In the genomic region with DNA sequence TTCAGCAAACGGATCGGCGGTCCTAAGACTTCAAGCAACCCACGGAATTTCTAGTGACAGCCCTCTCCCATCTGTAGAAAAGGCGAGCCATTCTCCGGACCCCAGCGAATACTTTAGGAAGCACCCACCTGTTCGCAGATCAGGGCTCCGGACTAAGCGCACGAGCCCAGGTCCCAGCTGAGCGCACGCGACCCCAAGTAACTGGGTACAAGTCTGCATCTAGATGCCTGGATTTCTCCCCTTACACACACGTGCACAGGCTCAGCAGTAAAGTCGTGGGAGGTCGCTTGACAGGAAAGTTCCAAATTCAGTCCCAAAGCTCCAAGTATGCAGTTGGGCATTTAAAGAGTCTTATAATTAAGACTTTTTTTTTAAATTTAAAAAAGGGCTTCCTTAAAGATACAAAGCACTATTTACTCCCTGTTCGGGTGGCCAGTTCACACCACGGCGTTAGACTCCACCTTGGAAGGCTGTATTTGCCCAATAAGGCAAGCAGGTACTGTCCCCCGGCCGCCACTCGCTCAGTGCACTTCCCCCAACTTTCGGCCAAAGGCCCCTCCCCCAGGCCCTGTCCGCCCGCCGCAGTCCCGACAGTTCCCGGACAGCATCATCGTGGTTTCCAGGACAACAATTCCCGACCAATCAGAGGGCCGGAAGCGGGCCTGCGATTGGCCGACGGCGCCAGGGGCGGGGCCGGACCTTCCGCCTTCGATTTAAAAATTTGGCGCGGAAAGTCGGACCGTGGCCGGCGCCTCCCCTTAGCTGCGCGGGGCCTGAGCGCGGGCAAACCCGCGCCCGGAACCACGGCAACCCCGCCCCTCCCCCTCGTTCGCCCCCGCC, we compare ENCODE assay signal across 8 cellular contexts. TPM values are rescaled to one million over a fixed set of nuclear protein-coding genes. Genes with fewer than 3 reads are reported as not detected.
DNase-seq lines count a peak whose midpoint lies in the region; ATAC-seq and FAIRE-seq lines count a peak whose summit lies in the region.

A gene with protein sequence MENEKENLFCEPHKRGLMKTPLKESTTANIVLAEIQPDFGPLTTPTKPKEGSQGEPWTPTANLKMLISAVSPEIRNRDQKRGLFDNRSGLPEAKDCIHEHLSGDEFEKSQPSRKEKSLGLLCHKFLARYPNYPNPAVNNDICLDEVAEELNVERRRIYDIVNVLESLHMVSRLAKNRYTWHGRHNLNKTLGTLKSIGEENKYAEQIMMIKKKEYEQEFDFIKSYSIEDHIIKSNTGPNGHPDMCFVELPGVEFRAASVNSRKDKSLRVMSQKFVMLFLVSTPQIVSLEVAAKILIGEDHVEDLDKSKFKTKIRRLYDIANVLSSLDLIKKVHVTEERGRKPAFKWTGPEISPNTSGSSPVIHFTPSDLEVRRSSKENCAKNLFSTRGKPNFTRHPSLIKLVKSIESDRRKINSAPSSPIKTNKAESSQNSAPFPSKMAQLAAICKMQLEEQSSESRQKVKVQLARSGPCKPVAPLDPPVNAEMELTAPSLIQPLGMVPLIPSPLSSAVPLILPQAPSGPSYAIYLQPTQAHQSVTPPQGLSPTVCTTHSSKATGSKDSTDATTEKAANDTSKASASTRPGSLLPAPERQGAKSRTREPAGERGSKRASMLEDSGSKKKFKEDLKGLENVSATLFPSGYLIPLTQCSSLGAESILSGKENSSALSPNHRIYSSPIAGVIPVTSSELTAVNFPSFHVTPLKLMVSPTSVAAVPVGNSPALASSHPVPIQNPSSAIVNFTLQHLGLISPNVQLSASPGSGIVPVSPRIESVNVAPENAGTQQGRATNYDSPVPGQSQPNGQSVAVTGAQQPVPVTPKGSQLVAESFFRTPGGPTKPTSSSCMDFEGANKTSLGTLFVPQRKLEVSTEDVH (minus strand): TSS at position 526 of the 840 bp plus-strand sequence. CDS start 824 bp downstream, outside the sequence.

- H4K20me1 ChIP-seq in GM23248 (ENCODE audit: insufficient read depth) (no peaks in the 10 kb centered on the region), Karpas-422 (ENCODE audit: insufficient read depth, low read depth, low read length) (no peaks in the 10 kb centered on the region)

- H3K79me2 ChIP-seq in GM23248 (ENCODE audit: insufficient read depth) (no peaks in the 10 kb centered on the region), Karpas-422 (ENCODE audit: low read length) (peaks cover 23% of the 10 kb centered on the region)

- WGBS in GM23248 (ENCODE audit: low coverage in 1 of 2, low lambda C conversion rate in 2 of 2, missing lambda C conversion rate in 2 of 2), 2 experiments, result 1 to 2% methylated on average over 43 to 57 of the region's 59 CpGs

- H3K9me2 ChIP-seq in GM23248 (ENCODE audit: insufficient read depth) (no peaks in the 10 kb centered on the region), Karpas-422 (replicated peaks; ENCODE audit: insufficient read depth, low read length) (no peaks in the 10 kb centered on the region)

- peak; percentile 86 for ATAC-seq in naive thymus-derived CD4-positive, alpha-beta T cell
- ATAC-seq in stimulated activated memory B cell treated with anti-CD40 and anti-IgM and Interleukin-4, amounts not matched to agents 10 μg/mL and 1 μg/mL and 100 μg/mL, for 72 hours, result peak; percentile 95

- H3K9me3 ChIP-seq in GM23248 (ENCODE audit: low read depth), result no peaks in the 10 kb centered on the region
- H3K9me3 ChIP-seq in Karpas-422 (ENCODE audit: low read length), result no peaks in the 10 kb centered on the region
- no peaks in the 10 kb centered on the region for H3K9me3 ChIP-seq in naive thymus-derived CD4-positive, alpha-beta T cell (ENCODE audit: control insufficient read depth in 2 of 3, low read length in 3 of 3)

- H3K36me3 ChIP-seq in GM23248 (ENCODE audit: low read depth) (no peaks in the 10 kb centered on the region), Karpas-422 (ENCODE audit: insufficient read depth, low read length) (peaks cover 30% of the 10 kb centered on the region)
- no peaks in the 10 kb centered on the region for H3K36me3 ChIP-seq in naive thymus-derived CD4-positive, alpha-beta T cell (ENCODE audit: control insufficient read depth in 2 of 3, insufficient read depth in 3 of 3, low read length in 3 of 3)

- 0 out of 2 replicates have a peak, but pooled peaks cover 9% of the 10 kb centered on the region for H3K4me1 ChIP-seq in GM23248 (ENCODE audit: insufficient read depth)
- H3K4me1 ChIP-seq in Karpas-422 (ENCODE audit: low read length), result peaks cover 24% of the 10 kb centered on the region
- H3K4me1 ChIP-seq in naive thymus-derived CD4-positive, alpha-beta T cell (ENCODE audit: control insufficient read depth in 2 of 2, insufficient read depth in 2 of 2, low read length in 2 of 2), result peaks cover 12 to 13% of the 10 kb centered on the region in 2 donors

- H3K4me3 Mint-ChIP-seq in naive thymus-derived CD4-positive, alpha-beta T cell, result peak within 1 kb of the TSS; percentile 73 to 97 (median 85)
- H3K4me3 Mint-ChIP-seq in stimulated activated memory B cell treated with anti-CD40 and anti-IgM and Interleukin-4, amounts not matched to agents 10 μg/mL and 1 μg/mL and 100 μg/mL, for 72 hours, result peak within 1 kb of the TSS; percentile 86

- H3K9ac ChIP-seq in GM23248 (peak within 1 kb of the TSS; percentile 53), Karpas-422 (ENCODE audit: low read length) (peak within 1 kb of the TSS; percentile 94)

- H2AFZ ChIP-seq in GM23248 (peak within 1 kb of the TSS; percentile 91), Karpas-422 (ENCODE audit: low read length) (peak within 1 kb of the TSS; percentile 98)

- H3K4me2 ChIP-seq in GM23248 (ENCODE audit: unreplicated experiment) (peak within 1 kb of the TSS; percentile 99), Karpas-422 (ENCODE audit: low read depth, low read length, poor library complexity, severe bottlenecking) (peak within 1 kb of the TSS; percentile 95)

- H3K36me3 Mint-ChIP-seq in naive thymus-derived CD4-positive, alpha-beta T cell, result peaks cover 0 to 16% (median 0%) of the 10 kb centered on the region in 5 donors
- H3K36me3 Mint-ChIP-seq in stimulated activated memory B cell treated with anti-CD40 and anti-IgM and Interleukin-4, amounts not matched to agents 10 μg/mL and 1 μg/mL and 100 μg/mL, for 72 hours, result no peaks in the 10 kb centered on the region

- in situ Hi-C loops in GM23248 (cut with MboI), result no loop called here

- H3K4me3 ChIP-seq in GM23248 (peak within 1 kb of the TSS; percentile 82), Karpas-422 (ENCODE audit: low read length) (peak within 1 kb of the TSS; percentile 98)
- peak within 1 kb of the TSS; percentile 75 for H3K4me3 ChIP-seq in naive thymus-derived CD4-positive, alpha-beta T cell (ENCODE audit: low read length)

- intact Hi-C loops in naive thymus-derived CD4-positive, alpha-beta T cell (cut with micrococcal nuclease), result loop anchor here (1.0 to 5.0 kb wide), 5 partner anchors 123 to 1227 kb away; a partner anchor contains a TSS

- peaks cover 6 to 43% (median 35%) of the 10 kb centered on the region in 5 donors for H3K27me3 Mint-ChIP-seq in naive thymus-derived CD4-positive, alpha-beta T cell
- peaks cover 45% of the 10 kb centered on the region for H3K27me3 Mint-ChIP-seq in stimulated activated memory B cell treated with anti-CD40 and anti-IgM and Interleukin-4, amounts not matched to agents 10 μg/mL and 1 μg/mL and 100 μg/mL, for 72 hours

- no peaks in the 10 kb centered on the region; the same call in 1 of the 2 replicates for H3F3A ChIP-seq in GM23248 (ENCODE audit: insufficient read depth)

- H3K27ac ChIP-seq in GM23248 (no peak within 1 kb of the TSS), Karpas-422 (ENCODE audit: low read length) (peak within 1 kb of the TSS; percentile 68)
- no peak within 1 kb of the TSS for H3K27ac ChIP-seq in naive thymus-derived CD4-positive, alpha-beta T cell (ENCODE audit: low read depth, low read length)

- H3K9me3 Mint-ChIP-seq in naive thymus-derived CD4-positive, alpha-beta T cell, result peaks cover 0 to 9% (median 0%) of the 10 kb centered on the region in 11 donors
- no peaks in the 10 kb centered on the region for H3K9me3 Mint-ChIP-seq in stimulated activated memory B cell treated with anti-CD40 and anti-IgM and Interleukin-4, amounts not matched to agents 10 μg/mL and 1 μg/mL and 100 μg/mL, for 72 hours

- FAIRE-seq in RCC 7860 (lab: Jason Lieb, UNC), result peak; percentile 73

- peaks cover 8 to 49% (median 22%) of the 10 kb centered on the region in 7 donors for H3K4me1 Mint-ChIP-seq in naive thymus-derived CD4-positive, alpha-beta T cell
- peaks cover 15% of the 10 kb centered on the region for H3K4me1 Mint-ChIP-seq in stimulated activated memory B cell treated with anti-CD40 and anti-IgM and Interleukin-4, amounts not matched to agents 10 μg/mL and 1 μg/mL and 100 μg/mL, for 72 hours

- POLR2A ChIA-PET in naive thymus-derived CD4-positive, alpha-beta T cell (lab: Charles Lee), result no interaction called here

- CTCF ChIA-PET in naive thymus-derived CD4-positive, alpha-beta T cell (lab: Charles Lee), result no interaction called here

- H3K27ac Mint-ChIP-seq in naive thymus-derived CD4-positive, alpha-beta T cell, result peak within 1 kb of the TSS in 2 of 9 donors; percentile 41 to 85
- no peak within 1 kb of the TSS for H3K27ac Mint-ChIP-seq in stimulated activated memory B cell treated with anti-CD40 and anti-IgM and Interleukin-4, amounts not matched to agents 10 μg/mL and 1 μg/mL and 100 μg/mL, for 72 hours

- DNase-seq in DMS79 treated with DMSO at 0.1 percent for 48 hours (lab: John Stamatoyannopoulos, UW) (peak; percentile 91), GM23248 (peak; percentile 98), Karpas-422 (peak; percentile 98), RCC 7860 (ENCODE audit: low spot score) (peak; percentile 91), fibroblast of gingiva (ENCODE audit: low read depth) (peak; percentile 86)
- DNase-seq in activated T-cell treated with anti-CD3 and anti-CD28 coated beads, Interleukin-2, amount 50 U/mL, for 48 hours, result peak; percentile 92 to 95
- DNase-seq in naive thymus-derived CD4-positive, alpha-beta T cell, result peak; percentile 42 to 95 (median 62)

- peaks cover 27% of the 10 kb centered on the region for H3K27me3 ChIP-seq in GM23248 (replicated peaks; ENCODE audit: insufficient read depth)
- H3K27me3 ChIP-seq in Karpas-422 (ENCODE audit: low read length), result no peaks in the 10 kb centered on the region
- peaks cover 8 to 25% of the 10 kb centered on the region in 2 donors for H3K27me3 ChIP-seq in naive thymus-derived CD4-positive, alpha-beta T cell (ENCODE audit: control insufficient read depth in 2 of 2, insufficient read depth in 2 of 2, low read length in 2 of 2)

RNA-seq across cellular contexts. Expression of the gene that starts here (rescaled TPM):
- total RNA-seq in GM23248 (2014; rRNA removed; shearing (Covaris generic)), result 0.13 and 0.76 TPM in 2 replicates
- polyA plus RNA-seq in GM23248 (2016; fragmentation: Nextera tagmentation; extraction: Ambion mirVana), result 1.1 and 1.4 TPM in 2 replicates
- 4.1 and 8.4 TPM in 2 replicates for total RNA-seq in Karpas-422 (2014; rRNA removed; shearing (Covaris generic); ENCODE audit: low replicate concordance)
- 10 to 100 TPM in 1 of 5 experiments, under 1 TPM in 1, not detected in 3; 0.17 to 25.4 TPM for total RNA-seq in naive thymus-derived CD4-positive, alpha-beta T cell
- polyA plus RNA-seq in naive thymus-derived CD4-positive, alpha-beta T cell, result not detected
